8 cellular contexts compared by ENCODE assay signal in the genomic region with DNA sequence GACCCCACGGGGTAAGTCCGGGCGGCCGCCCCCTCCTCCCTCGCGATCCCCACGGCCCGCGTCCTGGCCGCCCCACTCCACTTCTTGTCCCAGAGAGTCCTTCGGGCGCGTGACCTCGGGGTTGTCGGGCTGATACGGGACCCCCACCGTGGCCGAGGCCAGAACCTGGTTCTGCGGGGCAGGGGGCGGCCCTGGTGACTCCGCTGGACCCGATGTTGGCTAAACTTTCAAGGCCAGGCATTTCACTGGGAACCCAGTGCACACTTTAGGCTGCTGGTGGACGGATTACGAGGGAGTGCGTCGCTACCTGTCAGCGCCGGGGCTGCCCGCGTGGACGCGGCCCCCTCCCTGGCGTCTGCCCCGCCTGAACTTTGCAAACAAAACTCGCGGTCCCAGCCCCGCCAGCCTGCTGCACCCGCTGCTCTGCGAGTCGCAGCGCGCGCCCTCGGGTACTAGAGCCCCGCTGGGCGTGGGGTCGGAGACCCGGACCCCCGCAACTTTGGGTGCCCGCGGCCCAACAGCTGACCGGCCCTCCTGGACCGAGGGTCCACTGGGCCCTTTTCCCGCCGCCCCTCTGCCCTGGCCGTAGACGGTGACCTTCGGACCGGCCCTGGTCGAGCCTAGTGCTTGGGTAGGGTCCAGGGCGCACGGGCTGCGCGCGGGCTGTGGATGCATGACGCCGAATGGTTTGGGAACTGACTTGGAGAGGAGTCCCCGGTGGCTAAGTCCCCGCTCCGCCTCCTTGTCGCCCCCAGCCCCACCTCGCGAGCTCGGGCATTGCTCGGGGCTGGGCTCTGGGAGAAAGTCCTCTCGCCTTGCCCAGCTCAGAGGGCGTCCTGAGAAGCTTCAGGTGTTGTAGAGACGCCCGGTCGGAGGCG. TPM values are rescaled to one million over a fixed set of nuclear protein-coding genes. Genes with fewer than 3 reads are reported as not detected.
DNase-seq lines count a peak whose midpoint lies in the region; ATAC-seq, FAIRE-seq and TF ChIP-seq lines count a peak whose summit lies in the region.

No MANE protein-coding gene starts in this region.

- no peak for FAIRE-seq in urothelium cell line (lab: Jason Lieb, UNC)

- intact Hi-C loops in activated CD4-positive, alpha-beta T cell treated with anti-CD3 and anti-CD28 coated beads, Interleukin-2, amount 10 ng/mL, durations not matched to agents 24 days and 14 days (cut with micrococcal nuclease): no loop called here

- DNase-seq in EL (peak; percentile 30), erythroblast (lab: John Stamatoyannopoulos, UW) (peak; percentile 53 to 62), naive B cell (no peak), urothelium cell line (ENCODE audit: low spot score) (peak; percentile 24), NOMO-1 treated with dmso at 0.1 percent for 144 hours (lab: John Stamatoyannopoulos, UW; ENCODE audit: unreplicated experiment) (no peak), DMS79 treated with DMSO at 0.1 percent for 48 hours (lab: John Stamatoyannopoulos, UW) (no peak)
- peak; percentile 74 for DNase-seq in activated CD4-positive, alpha-beta T cell treated with anti-CD3 and anti-CD28 coated beads, Interleukin-2, amount 10 ng/mL, durations not matched to agents 24 days and 14 days

- ATAC-seq in HG02759 (IDR thresholded peaks at IDR 0.05; ENCODE audit: unreplicated experiment): peak; percentile 44
- peak; percentile 45 to 53 for ATAC-seq in naive B cell (ENCODE audit: low read depth in 2 of 2)

- H3K27ac Mint-ChIP-seq in activated CD4-positive, alpha-beta T cell treated with anti-CD3 and anti-CD28 coated beads, Interleukin-2, amount 10 ng/mL, durations not matched to agents 24 days and 14 days: peak overlapping the region; percentile 62
- H3K27ac Mint-ChIP-seq in naive B cell: peak overlapping the region in 2 of 6 donors; percentile 60 to 91

- H3K9me3 Mint-ChIP-seq in activated CD4-positive, alpha-beta T cell treated with anti-CD3 and anti-CD28 coated beads, Interleukin-2, amount 10 ng/mL, durations not matched to agents 24 days and 14 days: no peaks in the 10 kb centered on the region
- no peaks in the 10 kb centered on the region for H3K9me3 Mint-ChIP-seq in naive B cell

- peaks cover 21% of the 10 kb centered on the region for H3K4me1 Mint-ChIP-seq in activated CD4-positive, alpha-beta T cell treated with anti-CD3 and anti-CD28 coated beads, Interleukin-2, amount 10 ng/mL, durations not matched to agents 24 days and 14 days
- H3K4me1 Mint-ChIP-seq in naive B cell: peaks cover 44 to 70% (median 56%) of the 10 kb centered on the region in 3 donors

- H3K27me3 Mint-ChIP-seq in activated CD4-positive, alpha-beta T cell treated with anti-CD3 and anti-CD28 coated beads, Interleukin-2, amount 10 ng/mL, durations not matched to agents 24 days and 14 days: peaks cover 44% of the 10 kb centered on the region
- H3K27me3 Mint-ChIP-seq in naive B cell: no peaks in the 10 kb centered on the region

- peak overlapping the region; percentile 75 for H3K4me3 Mint-ChIP-seq in activated CD4-positive, alpha-beta T cell treated with anti-CD3 and anti-CD28 coated beads, Interleukin-2, amount 10 ng/mL, durations not matched to agents 24 days and 14 days
- H3K4me3 Mint-ChIP-seq in naive B cell: peak overlapping the region; percentile 64 to 90 (median 85)

- no peaks in the 10 kb centered on the region for H3K36me3 Mint-ChIP-seq in activated CD4-positive, alpha-beta T cell treated with anti-CD3 and anti-CD28 coated beads, Interleukin-2, amount 10 ng/mL, durations not matched to agents 24 days and 14 days (ENCODE audit: low read depth)
- no peaks in the 10 kb centered on the region for H3K36me3 Mint-ChIP-seq in naive B cell

- TF ChIP-seq POLR2A in erythroblast (IDR thresholded peaks at IDR 0.05; ENCODE audit: low read length): peak; percentile 35

RNA-seq across cellular contexts. Expression of a gene that starts 0.6 kb away (rescaled TPM):
- 21.5 and 21.6 TPM in 2 replicates for total RNA-seq in activated CD4-positive, alpha-beta T cell treated with anti-CD3 and anti-CD28 coated beads, Interleukin-2, amount 10 ng/mL, durations not matched to agents 24 days and 14 days
- polyA plus RNA-seq in naive B cell (ENCODE audit: low read depth in 6 of 6): 10 to 100 TPM in 5 of 6 donors, 1 to 10 TPM in 1; 7.6 to 43.7 (median 24.5) TPM

Comparison
In these comparisons a context has a peak if more than half of its experiments do, and no peak if none do; other contexts are left out.
1. DNase-seq: peak in EL (single experiment), activated CD4-positive, alpha-beta T cell treated with anti-CD3 and anti-CD28 coated beads, Interleukin-2, amount 10 ng/mL, durations not matched to agents 24 days and 14 days (single experiment), erythroblast (2 of 2) and urothelium cell line (single experiment); none in naive B cell (single experiment), NOMO-1 treated with dmso at 0.1 percent for 144 hours (single experiment) and DMS79 treated with DMSO at 0.1 percent for 48 hours (single experiment).